22 cellular contexts compared by ENCODE assay signal in genomic region chr14:88312262-88312661, GRCh38. TPM values are rescaled to one million over a fixed set of nuclear protein-coding genes. Genes with fewer than 3 reads are reported as not detected.
DNase-seq lines count a peak whose midpoint lies in the region; ATAC-seq, FAIRE-seq and TF ChIP-seq lines count a peak whose summit lies in the region.
"Had no signal": no experiment of that assay in that cellular context is flagged by ENCODE, and none has a peak within 500 bp of the region (broad histone marks: within the 10 kb centered on the region; RNA-seq: fewer than 3 reads in every experiment).

No MANE protein-coding gene starts in this region.

- H3K27me3 Mint-ChIP-seq in activated naive CD4-positive, alpha-beta T cell treated with anti-CD3 and anti-CD28 coated beads, Interleukin-2, amount 10 ng/mL, durations not matched to agents 7 days and 5 days, result no peaks in the 10 kb centered on the region

- TF ChIP-seq CTCF in coronary artery (IDR thresholded peaks at IDR 0.05), result no peak

- H3K27ac ChIP-seq in coronary artery, result no peak overlapping the region
- H3K27ac ChIP-seq: 22Rv1; A549; BLaER1 treated with 17β-estradiol and CSF1 and Interleukin-3, amounts not matched to agents 10 nM and 100 nM; HL-60 had no signal

- H3K4me3 ChIP-seq in coronary artery, result no peak overlapping the region
- H3K4me3 ChIP-seq: A549; BLaER1 treated with 17β-estradiol and CSF1 and Interleukin-3, amounts not matched to agents 10 nM and 100 nM; GM23338 had no signal

- FAIRE-seq in urothelium cell line (lab: Jason Lieb, UNC), result peak; percentile 13
- FAIRE-seq: A549, GM12891, GM19239, H54 had no signal

- H3K27ac Mint-ChIP-seq in activated naive CD4-positive, alpha-beta T cell treated with anti-CD3 and anti-CD28 coated beads, Interleukin-2, amount 10 ng/mL, durations not matched to agents 7 days and 5 days, result peak overlapping the region; percentile 63
- no peak overlapping the region for H3K27ac Mint-ChIP-seq in activated naive CD4-positive, alpha-beta T cell treated with anti-CD3 and anti-CD28 coated beads, Interleukin-2, amount 50 U/mL, for 72 hours
- H3K27ac Mint-ChIP-seq: CD8-positive, alpha-beta T cell; GM23338 had no signal

- no peak for ATAC-seq in activated naive CD4-positive, alpha-beta T cell treated with anti-CD3 and anti-CD28 coated beads, Interleukin-2, amount 50 U/mL, for 72 hours
- ATAC-seq in GM21576 (IDR thresholded peaks at IDR 0.05; ENCODE audit: unreplicated experiment), result no peak
- ATAC-seq: A549; CD8-positive, alpha-beta T cell; GM23338 had no signal

- H3K9me3 Mint-ChIP-seq in activated naive CD4-positive, alpha-beta T cell treated with anti-CD3 and anti-CD28 coated beads, Interleukin-2, amount 10 ng/mL, durations not matched to agents 7 days and 5 days, result no peaks in the 10 kb centered on the region
- no peaks in the 10 kb centered on the region for H3K9me3 Mint-ChIP-seq in activated naive CD4-positive, alpha-beta T cell treated with anti-CD3 and anti-CD28 coated beads, Interleukin-2, amount 50 U/mL, for 72 hours

- CTCF ChIA-PET in activated naive CD4-positive, alpha-beta T cell treated with anti-CD3 and anti-CD28 coated beads, Interleukin-2, amount 10 ng/mL, durations not matched to agents 7 days and 5 days (lab: Charles Lee), result no interaction called here

- H3K4me1 Mint-ChIP-seq in activated naive CD4-positive, alpha-beta T cell treated with anti-CD3 and anti-CD28 coated beads, Interleukin-2, amount 10 ng/mL, durations not matched to agents 7 days and 5 days, result no peaks in the 10 kb centered on the region
- H3K4me1 Mint-ChIP-seq: GM23338 had no signal

- H3K4me3 Mint-ChIP-seq in activated naive CD4-positive, alpha-beta T cell treated with anti-CD3 and anti-CD28 coated beads, Interleukin-2, amount 10 ng/mL, durations not matched to agents 7 days and 5 days, result no peak overlapping the region
- H3K4me3 Mint-ChIP-seq: CD8-positive, alpha-beta T cell; GM23338 had no signal

- DNase-seq in activated naive CD4-positive, alpha-beta T cell treated with anti-CD3 and anti-CD28 coated beads, Interleukin-2, amount 10 ng/mL, durations not matched to agents 7 days and 5 days, result no peak
- DNase-seq in activated naive CD4-positive, alpha-beta T cell treated with anti-CD3 and anti-CD28 coated beads, Interleukin-2, amount 50 U/mL, for 72 hours (ENCODE audit: low spot score in 2 of 2), result no peak
- DNase-seq in cerebellar cortex (ENCODE audit: low spot score) (peak; percentile 58), left kidney (ENCODE audit: low read depth, low spot score) (peak; percentile 21), urothelium cell line (ENCODE audit: low spot score) (no peak), coronary artery (ENCODE audit: low spot score) (no peak), UCSD-AML1 (lab: John Stamatoyannopoulos, UW; ENCODE audit: unreplicated experiment) (no peak)
- DNase-seq: AML-193; Calu3; CD8-positive, alpha-beta T cell; DMS79 treated with DMSO at 0.1 percent for 48 hours; HCEC 1CT had no signal

- H3K36me3 Mint-ChIP-seq in activated naive CD4-positive, alpha-beta T cell treated with anti-CD3 and anti-CD28 coated beads, Interleukin-2, amount 10 ng/mL, durations not matched to agents 7 days and 5 days, result no peaks in the 10 kb centered on the region
- H3K36me3 Mint-ChIP-seq in activated naive CD4-positive, alpha-beta T cell treated with anti-CD3 and anti-CD28 coated beads, Interleukin-2, amount 50 U/mL, for 72 hours, result no peaks in the 10 kb centered on the region
- H3K36me3 Mint-ChIP-seq: CD8-positive, alpha-beta T cell had no signal

RNA-seq across cellular contexts. Expression of gene KCNK10, which starts 10.8 kb away (rescaled TPM):
- not detected for total RNA-seq in activated naive CD4-positive, alpha-beta T cell treated with anti-CD3 and anti-CD28 coated beads, Interleukin-2, amount 50 U/mL, for 72 hours
- total RNA-seq: Calu3; CD8-positive, alpha-beta T cell; HT1080 had no signal

Comparison
In these comparisons a context has a peak if more than half of its experiments do, and no peak if none do; other contexts are left out.
1. DNase-seq: peak in cerebellar cortex (single experiment) and left kidney (single experiment); none in activated naive CD4-positive, alpha-beta T cell treated with anti-CD3 and anti-CD28 coated beads, Interleukin-2, amount 10 ng/mL, durations not matched to agents 7 days and 5 days (single experiment), activated naive CD4-positive, alpha-beta T cell treated with anti-CD3 and anti-CD28 coated beads, Interleukin-2, amount 50 U/mL, for 72 hours (0 of 2), urothelium cell line (single experiment), coronary artery (single experiment) and UCSD-AML1 (single experiment).